Comparison of ENCODE assay signal across 8 cellular contexts in the genomic region with DNA sequence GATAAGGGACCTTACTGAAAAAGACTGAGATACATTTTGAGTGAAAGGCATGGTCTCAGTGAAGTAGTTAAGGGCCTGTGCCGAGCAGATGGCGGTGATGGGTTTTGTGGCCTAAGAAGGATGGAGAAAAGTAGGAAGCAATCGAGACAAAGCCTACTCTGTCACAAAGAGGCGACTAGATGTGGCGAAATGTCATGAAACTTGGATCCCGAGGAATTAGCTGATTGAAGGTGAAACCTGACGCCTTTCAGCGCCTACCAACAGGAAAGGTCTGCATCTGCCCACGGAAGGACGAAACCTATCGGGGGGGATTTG. TPM values are rescaled to one million over a fixed set of nuclear protein-coding genes. Genes with fewer than 3 reads are reported as not detected.
DNase-seq lines count a peak whose midpoint lies in the region; ATAC-seq, FAIRE-seq and TF ChIP-seq lines count a peak whose summit lies in the region.

No MANE protein-coding gene starts in this region.

- H3K4me2 ChIP-seq in parathyroid adenoma (ENCODE audit: low read length), result peak overlapping the region; percentile 80

- no peak for TF ChIP-seq CTCF in RWPE2 (IDR thresholded peaks at IDR 0.05; ENCODE audit: poor library complexity, severe bottlenecking)
- no peak for TF ChIP-seq CTCF in fibroblast of mammary gland (conservative IDR thresholded peaks at IDR 0.05; ENCODE audit: control insufficient read depth, insufficient read depth, low read depth, low read length)
- TF ChIP-seq CTCF in parathyroid adenoma (IDR thresholded peaks at IDR 0.05), result no peak
- no peak for TF ChIP-seq CTCF in D721Med (IDR thresholded peaks at IDR 0.05; ENCODE audit: insufficient read depth, missing control alignments)

- H3K36me3 Mint-ChIP-seq in activated naive CD4-positive, alpha-beta T cell treated with anti-CD3 and anti-CD28 coated beads for 36 hours (ENCODE audit: low read depth), result peaks cover 14% of the 10 kb centered on the region

- CTCF ChIA-PET in activated naive CD4-positive, alpha-beta T cell treated with anti-CD3 and anti-CD28 coated beads for 36 hours (lab: Charles Lee), result interaction anchor here (0.9 kb wide), 1 partner anchor 169 kb away, joined by 4 read pairs; no protein-coding TSS in a partner anchor

- no peaks in the 10 kb centered on the region for H3K27me3 Mint-ChIP-seq in activated naive CD4-positive, alpha-beta T cell treated with anti-CD3 and anti-CD28 coated beads for 36 hours (ENCODE audit: low read depth)

- peak overlapping the region; percentile 97 for H3K27ac Mint-ChIP-seq in activated naive CD4-positive, alpha-beta T cell treated with anti-CD3 and anti-CD28 coated beads for 36 hours

- H3K9me3 Mint-ChIP-seq in activated naive CD4-positive, alpha-beta T cell treated with anti-CD3 and anti-CD28 coated beads for 36 hours, result no peaks in the 10 kb centered on the region

- H3K36me3 ChIP-seq in RWPE2 (ENCODE audit: low read depth) (0 out of 2 replicates have a peak, but pooled peaks cover 5% of the 10 kb centered on the region), parathyroid adenoma (ENCODE audit: control insufficient read depth, insufficient read depth, low read length) (no peaks in the 10 kb centered on the region)

- peak overlapping the region; percentile 99 for H3K4me3 Mint-ChIP-seq in activated naive CD4-positive, alpha-beta T cell treated with anti-CD3 and anti-CD28 coated beads for 36 hours

- H3K9me3 ChIP-seq in RWPE2 (ENCODE audit: severe bottlenecking) (no peaks in the 10 kb centered on the region), parathyroid adenoma (ENCODE audit: control insufficient read depth, low read length) (no peaks in the 10 kb centered on the region)

- peak overlapping the region; percentile 85 for H3K4me3 ChIP-seq in RWPE2 (ENCODE audit: severe bottlenecking)
- H3K4me3 ChIP-seq in fibroblast of mammary gland (ENCODE audit: control insufficient read depth, low read depth, low read length), result peak overlapping the region; percentile 91
- peak overlapping the region; percentile 94 for H3K4me3 ChIP-seq in parathyroid adenoma (ENCODE audit: low read depth, low read length)

- ATAC-seq in RWPE2 (ENCODE audit: low read depth), result peak; percentile 11
- ATAC-seq in activated CD4-positive, CD25-positive, alpha-beta regulatory T cell treated with anti-CD3 and anti-CD28 coated beads, Interleukin-2, amount 50 U/mL, for 24 hours, result no peak

- no peak overlapping the region for H3K9ac ChIP-seq in parathyroid adenoma

- H3K27ac ChIP-seq in RWPE2 (ENCODE audit: poor library complexity, severe bottlenecking), result peak overlapping the region; percentile 79
- no peak overlapping the region for H3K27ac ChIP-seq in parathyroid adenoma

- intact Hi-C loops in activated naive CD4-positive, alpha-beta T cell treated with anti-CD3 and anti-CD28 coated beads for 36 hours (cut with micrococcal nuclease), result loop anchor here (2.0 to 10.0 kb wide), 4 partner anchors 386 to 1140 kb away; a partner anchor contains a TSS

- H2AFZ ChIP-seq in parathyroid adenoma, result peak overlapping the region; percentile 90

- H3K27me3 ChIP-seq in RWPE2 (ENCODE audit: insufficient read depth, poor library complexity, severe bottlenecking) (no peaks in the 10 kb centered on the region), parathyroid adenoma (ENCODE audit: control insufficient read depth, insufficient read depth, low read length) (no peaks in the 10 kb centered on the region)

- no peak for DNase-seq in activated naive CD4-positive, alpha-beta T cell treated with anti-CD3 and anti-CD28 coated beads for 36 hours
- no peak for DNase-seq in activated naive CD4-positive, alpha-beta T cell treated with Interleukin-2 at 50 U/mL for 16 hours
- no peak for DNase-seq in RWPE2 (ENCODE audit: low spot score)
- no peak for DNase-seq in fibroblast of mammary gland (ENCODE audit: low read depth)
- no peak for DNase-seq in D721Med (ENCODE audit: insufficient read length, low spot score)
- DNase-seq in kidney tubule cell (ENCODE audit: low spot score), result no peak

- FAIRE-seq in D721Med (lab: Jason Lieb, UNC), result no peak

- peaks cover 33% of the 10 kb centered on the region for H3K79me2 ChIP-seq in parathyroid adenoma

- H3K4me1 Mint-ChIP-seq in activated naive CD4-positive, alpha-beta T cell treated with anti-CD3 and anti-CD28 coated beads for 36 hours (ENCODE audit: low read depth), result peaks cover 10% of the 10 kb centered on the region

- H3K4me1 ChIP-seq in RWPE2 (ENCODE audit: insufficient read depth, poor library complexity, severe bottlenecking) (no peaks in the 10 kb centered on the region), parathyroid adenoma (peaks cover 9% of the 10 kb centered on the region)

RNA-seq across cellular contexts. Expression of a gene that starts 0.5 kb away (rescaled TPM):
- 10 to 100 TPM; 32.7 to 33.6 TPM for total RNA-seq in activated naive CD4-positive, alpha-beta T cell treated with anti-CD3 and anti-CD28 coated beads for 36 hours

RNA-seq across cellular contexts. Expression of a gene that starts 42.8 kb away (rescaled TPM):
- total RNA-seq in activated naive CD4-positive, alpha-beta T cell treated with anti-CD3 and anti-CD28 coated beads for 36 hours, result 10 to 100 TPM; 82.6 to 85.4 TPM
